ENCODE assay signal across 2 cellular contexts in the genomic region with DNA sequence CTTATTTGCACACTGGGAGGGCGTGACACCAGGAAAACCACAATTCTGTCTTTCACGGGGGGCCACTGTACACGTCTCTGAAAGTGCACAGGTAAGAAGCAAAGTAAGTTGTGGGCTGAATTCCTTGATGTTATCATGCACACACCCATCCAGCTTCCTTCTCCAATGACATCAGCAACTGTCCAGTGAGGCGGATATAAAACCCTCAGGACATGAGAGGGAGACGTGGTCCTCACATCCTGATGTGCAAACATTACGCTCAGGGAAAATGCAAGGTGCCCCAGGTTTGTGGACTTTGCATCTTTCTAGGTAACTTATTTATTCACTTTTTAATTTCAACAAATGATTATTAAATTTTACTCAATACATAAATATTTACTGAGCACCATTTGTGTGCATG.
TF ChIP-seq lines count a peak whose summit lies in the region.

No MANE protein-coding gene starts in this region.

TF ChIP-seq in A549, 52 proteins besides CTCF, POLR2A, EP300 and RAD21:
- TF ChIP-seq ZSCAN20 (CRISPR knock-in tag; IDR thresholded peaks at IDR 0.05) (no peak), GATA3 (IDR thresholded peaks at IDR 0.05; ENCODE audit: borderline replicate concordance) (no peak), HOXB5 (CRISPR knock-in tag; IDR thresholded peaks at IDR 0.05) (no peak), HEYL (CRISPR knock-in tag; IDR thresholded peaks at IDR 0.05) (no peak)

TF ChIP-seq in GM12878, 131 proteins besides CTCF, POLR2A, EP300 and RAD21:
- TF ChIP-seq RUNX3 (IDR thresholded peaks at IDR 0.05; ENCODE audit: low read length) (peak; percentile 28; the same call in 1 of the 2 replicates), PAX5 (IDR thresholded peaks at IDR 0.05; ENCODE audit: borderline replicate concordance, low read depth, low read length) (no peak)
